Comparison of ENCODE assay signal across 1 cellular context in the genomic region with DNA sequence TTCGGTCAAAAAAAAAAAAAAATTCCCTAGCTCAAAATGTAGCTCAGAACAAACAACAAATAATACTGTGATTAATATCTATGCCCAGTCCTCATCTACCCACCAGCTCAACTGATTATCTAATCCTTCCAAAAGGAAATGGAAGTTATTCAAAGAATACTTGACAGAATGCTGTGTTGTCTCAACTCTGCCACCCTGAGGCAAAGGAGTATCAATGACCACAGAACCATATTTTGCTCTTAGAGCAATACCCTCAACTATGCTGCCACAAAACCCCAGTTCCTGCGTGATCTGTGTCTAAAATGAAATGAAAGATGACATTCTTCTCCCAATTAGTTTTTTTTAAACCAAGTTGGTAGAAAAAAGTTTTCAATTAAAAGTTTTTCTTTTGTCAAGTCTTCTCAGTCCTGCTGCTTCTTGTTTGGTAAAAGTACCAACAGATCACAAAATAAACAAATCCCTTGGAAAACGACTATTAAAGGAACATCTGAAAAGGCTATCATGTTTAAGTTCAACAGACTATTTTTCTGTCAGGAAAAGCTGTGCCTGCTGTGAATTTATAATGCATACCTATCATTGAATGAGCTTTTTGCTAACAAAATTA.
TF ChIP-seq lines count a peak whose summit lies in the region.

No MANE protein-coding gene starts in this region.

TF ChIP-seq in HCT116, 20 proteins besides CTCF, POLR2A, EP300 and RAD21 (continued from another document):
- TF ChIP-seq, protein P1, sequence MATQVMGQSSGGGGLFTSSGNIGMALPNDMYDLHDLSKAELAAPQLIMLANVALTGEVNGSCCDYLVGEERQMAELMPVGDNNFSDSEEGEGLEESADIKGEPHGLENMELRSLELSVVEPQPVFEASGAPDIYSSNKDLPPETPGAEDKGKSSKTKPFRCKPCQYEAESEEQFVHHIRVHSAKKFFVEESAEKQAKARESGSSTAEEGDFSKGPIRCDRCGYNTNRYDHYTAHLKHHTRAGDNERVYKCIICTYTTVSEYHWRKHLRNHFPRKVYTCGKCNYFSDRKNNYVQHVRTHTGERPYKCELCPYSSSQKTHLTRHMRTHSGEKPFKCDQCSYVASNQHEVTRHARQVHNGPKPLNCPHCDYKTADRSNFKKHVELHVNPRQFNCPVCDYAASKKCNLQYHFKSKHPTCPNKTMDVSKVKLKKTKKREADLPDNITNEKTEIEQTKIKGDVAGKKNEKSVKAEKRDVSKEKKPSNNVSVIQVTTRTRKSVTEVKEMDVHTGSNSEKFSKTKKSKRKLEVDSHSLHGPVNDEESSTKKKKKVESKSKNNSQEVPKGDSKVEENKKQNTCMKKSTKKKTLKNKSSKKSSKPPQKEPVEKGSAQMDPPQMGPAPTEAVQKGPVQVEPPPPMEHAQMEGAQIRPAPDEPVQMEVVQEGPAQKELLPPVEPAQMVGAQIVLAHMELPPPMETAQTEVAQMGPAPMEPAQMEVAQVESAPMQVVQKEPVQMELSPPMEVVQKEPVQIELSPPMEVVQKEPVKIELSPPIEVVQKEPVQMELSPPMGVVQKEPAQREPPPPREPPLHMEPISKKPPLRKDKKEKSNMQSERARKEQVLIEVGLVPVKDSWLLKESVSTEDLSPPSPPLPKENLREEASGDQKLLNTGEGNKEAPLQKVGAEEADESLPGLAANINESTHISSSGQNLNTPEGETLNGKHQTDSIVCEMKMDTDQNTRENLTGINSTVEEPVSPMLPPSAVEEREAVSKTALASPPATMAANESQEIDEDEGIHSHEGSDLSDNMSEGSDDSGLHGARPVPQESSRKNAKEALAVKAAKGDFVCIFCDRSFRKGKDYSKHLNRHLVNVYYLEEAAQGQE (IDR thresholded peaks at IDR 0.05; ENCODE audit: low read depth): no peak
- TF ChIP-seq SRF (IDR thresholded peaks at IDR 0.05; ENCODE audit: low read depth): no peak
- TF ChIP-seq ZNF274 (IDR thresholded peaks at IDR 0.05; ENCODE audit: low read depth, low read length): no peak
